Comparison of ENCODE assay signal across 16 cellular contexts in the genomic region with DNA sequence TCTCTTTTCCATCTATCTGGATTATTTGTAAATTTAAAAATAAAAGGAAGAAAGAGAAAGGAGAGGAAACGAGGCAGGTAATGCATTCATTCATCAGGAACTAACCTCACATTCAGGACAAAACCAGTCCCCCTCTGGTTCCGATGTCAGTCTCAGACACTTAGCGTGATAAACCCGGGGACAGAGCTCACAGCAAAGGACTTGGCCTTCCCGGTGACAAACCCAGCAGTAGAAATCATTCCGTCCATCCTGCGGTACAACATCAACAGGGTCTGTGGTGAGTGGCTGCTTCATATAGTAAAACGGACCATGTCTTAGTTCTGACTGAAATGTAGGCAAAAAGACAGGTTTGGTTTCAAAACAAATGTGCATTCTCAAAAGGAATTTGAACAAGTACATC. TPM values are rescaled to one million over a fixed set of nuclear protein-coding genes. Genes with fewer than 3 reads are reported as not detected.
DNase-seq lines count a peak whose midpoint lies in the region; ATAC-seq and TF ChIP-seq lines count a peak whose summit lies in the region.
"Had no signal": no experiment of that assay in that cellular context is flagged by ENCODE, and none has a peak within 500 bp of the region (broad histone marks: within the 10 kb centered on the region; RNA-seq: fewer than 3 reads in every experiment).

No MANE protein-coding gene starts in this region.

- H3K27ac ChIP-seq in RWPE2 (ENCODE audit: poor library complexity, severe bottlenecking) = no peak overlapping the region

- H3K4me1 ChIP-seq in RWPE2 (ENCODE audit: insufficient read depth, poor library complexity, severe bottlenecking) = peaks cover 9% of the 10 kb centered on the region
- H3K4me1 ChIP-seq: HAP-1 had no signal

- H3K27me3 Mint-ChIP-seq in natural killer cell treated with Interleukin-12 subunit alpha and Interleukin-12 subunit beta and Interleukin-15 and Interleukin-18, amount 100 ng/mL, for 72 hours = no peaks in the 10 kb centered on the region
- H3K27me3 Mint-ChIP-seq in natural killer cell (ENCODE audit: low read depth in 2 of 2) = no peaks in the 10 kb centered on the region
- H3K27me3 Mint-ChIP-seq: IgD-negative memory B cell had no signal

- H3K4me3 ChIP-seq in RWPE2 (ENCODE audit: severe bottlenecking) = no peak overlapping the region
- H3K4me3 ChIP-seq: HAP-1 had no signal

- H3K9me3 Mint-ChIP-seq in natural killer cell treated with Interleukin-12 subunit alpha and Interleukin-12 subunit beta and Interleukin-15 and Interleukin-18, amount 100 ng/mL, for 72 hours = no peaks in the 10 kb centered on the region
- no peaks in the 10 kb centered on the region for H3K9me3 Mint-ChIP-seq in natural killer cell
- H3K9me3 Mint-ChIP-seq: CD8-positive, alpha-beta T cell; IgD-negative memory B cell had no signal

- no peaks in the 10 kb centered on the region for H3K9me3 ChIP-seq in RWPE2 (ENCODE audit: severe bottlenecking)
- H3K9me3 ChIP-seq: HAP-1 had no signal

- H3K4me3 Mint-ChIP-seq in natural killer cell treated with Interleukin-12 subunit alpha and Interleukin-12 subunit beta and Interleukin-15 and Interleukin-18, amount 100 ng/mL, for 72 hours = no peak overlapping the region
- no peak overlapping the region for H3K4me3 Mint-ChIP-seq in natural killer cell
- H3K4me3 Mint-ChIP-seq: CD14-positive monocyte; CD8-positive, alpha-beta T cell; IgD-negative memory B cell had no signal

- peaks cover 100% of the 10 kb centered on the region for H3K36me3 ChIP-seq in RWPE2 (ENCODE audit: low read depth)

- ATAC-seq in natural killer cell treated with Interleukin-12 subunit alpha and Interleukin-12 subunit beta and Interleukin-15 and Interleukin-18, amount 100 ng/mL, for 72 hours = no peak
- ATAC-seq in natural killer cell = no peak
- no peak for ATAC-seq in RWPE2 (ENCODE audit: low read depth)
- ATAC-seq: CD8-positive, alpha-beta T cell had no signal

- TF ChIP-seq CTCF in natural killer cell (IDR thresholded peaks at IDR 0.05) (no peak), RWPE2 (IDR thresholded peaks at IDR 0.05; ENCODE audit: poor library complexity, severe bottlenecking) (no peak)

- peaks cover 13 to 22% of the 10 kb centered on the region in 2 donors for H3K4me1 Mint-ChIP-seq in natural killer cell treated with Interleukin-12 subunit alpha and Interleukin-12 subunit beta and Interleukin-15 and Interleukin-18, amount 100 ng/mL, for 72 hours (ENCODE audit: low read depth in 2 of 2)
- peaks cover 13% of the 10 kb centered on the region in 2 donors for H3K4me1 Mint-ChIP-seq in natural killer cell

- intact Hi-C loops in natural killer cell (cut with micrococcal nuclease) = no loop called here

- DNase-seq in natural killer cell treated with Interleukin-12 subunit alpha and Interleukin-12 subunit beta and Interleukin-15 and Interleukin-18, amount 100 ng/mL, for 72 hours (ENCODE audit: low spot score) = no peak
- DNase-seq in natural killer cell = no peak
- peak; percentile 64 for DNase-seq in RWPE2 (ENCODE audit: low spot score)
- DNase-seq in mesenteric fat pad (ENCODE audit: low spot score) = peak; percentile 24
- no peak for DNase-seq in NCI-H748 (lab: John Stamatoyannopoulos, UW; ENCODE audit: unreplicated experiment)
- no peak for DNase-seq in glomerular visceral epithelial cell (ENCODE audit: extremely low spot score)
- no peak for DNase-seq in T-helper 1 cell
- DNase-seq: CD8-positive, alpha-beta T cell; COR-L47; DMS153; DMS79 treated with DMSO at 0.1 percent for 48 hours; EL; GDM1 had no signal

- peaks cover 25% of the 10 kb centered on the region for H3K36me3 Mint-ChIP-seq in natural killer cell treated with Interleukin-12 subunit alpha and Interleukin-12 subunit beta and Interleukin-15 and Interleukin-18, amount 100 ng/mL, for 72 hours
- H3K36me3 Mint-ChIP-seq in natural killer cell = peaks cover 7% of the 10 kb centered on the region

- H3K27ac Mint-ChIP-seq in natural killer cell treated with Interleukin-12 subunit alpha and Interleukin-12 subunit beta and Interleukin-15 and Interleukin-18, amount 100 ng/mL, for 72 hours = peak overlapping the region; percentile 14 to 16
- peak overlapping the region in 1 of 2 donors; percentile 30 for H3K27ac Mint-ChIP-seq in natural killer cell
- H3K27ac Mint-ChIP-seq: CD8-positive, alpha-beta T cell; IgD-negative memory B cell had no signal

- no peaks in the 10 kb centered on the region for H3K27me3 ChIP-seq in RWPE2 (ENCODE audit: insufficient read depth, poor library complexity, severe bottlenecking)

RNA-seq across cellular contexts. Expression of a gene that starts 57.9 kb away (rescaled TPM):
- 10 to 100 TPM; 42.1 to 65.7 TPM for total RNA-seq in natural killer cell treated with Interleukin-12 subunit alpha and Interleukin-12 subunit beta and Interleukin-15 and Interleukin-18, amount 100 ng/mL, for 72 hours
- 10 to 100 TPM; 57.6 to 72.6 (median 69.8) TPM for total RNA-seq in natural killer cell
- total RNA-seq in mesenteric fat pad = 23.1 TPM

Comparison
In these comparisons a context has a peak if more than half of its experiments do, and no peak if none do; other contexts are left out.
1. DNase-seq: peak in RWPE2 (single experiment) and mesenteric fat pad (single experiment); none in natural killer cell treated with Interleukin-12 subunit alpha and Interleukin-12 subunit beta and Interleukin-15 and Interleukin-18, amount 100 ng/mL, for 72 hours (single experiment), natural killer cell (single experiment), NCI-H748 (single experiment), glomerular visceral epithelial cell (single experiment) and T-helper 1 cell (0 of 5).